8 cellular contexts compared by ENCODE assay signal in the genomic region with DNA sequence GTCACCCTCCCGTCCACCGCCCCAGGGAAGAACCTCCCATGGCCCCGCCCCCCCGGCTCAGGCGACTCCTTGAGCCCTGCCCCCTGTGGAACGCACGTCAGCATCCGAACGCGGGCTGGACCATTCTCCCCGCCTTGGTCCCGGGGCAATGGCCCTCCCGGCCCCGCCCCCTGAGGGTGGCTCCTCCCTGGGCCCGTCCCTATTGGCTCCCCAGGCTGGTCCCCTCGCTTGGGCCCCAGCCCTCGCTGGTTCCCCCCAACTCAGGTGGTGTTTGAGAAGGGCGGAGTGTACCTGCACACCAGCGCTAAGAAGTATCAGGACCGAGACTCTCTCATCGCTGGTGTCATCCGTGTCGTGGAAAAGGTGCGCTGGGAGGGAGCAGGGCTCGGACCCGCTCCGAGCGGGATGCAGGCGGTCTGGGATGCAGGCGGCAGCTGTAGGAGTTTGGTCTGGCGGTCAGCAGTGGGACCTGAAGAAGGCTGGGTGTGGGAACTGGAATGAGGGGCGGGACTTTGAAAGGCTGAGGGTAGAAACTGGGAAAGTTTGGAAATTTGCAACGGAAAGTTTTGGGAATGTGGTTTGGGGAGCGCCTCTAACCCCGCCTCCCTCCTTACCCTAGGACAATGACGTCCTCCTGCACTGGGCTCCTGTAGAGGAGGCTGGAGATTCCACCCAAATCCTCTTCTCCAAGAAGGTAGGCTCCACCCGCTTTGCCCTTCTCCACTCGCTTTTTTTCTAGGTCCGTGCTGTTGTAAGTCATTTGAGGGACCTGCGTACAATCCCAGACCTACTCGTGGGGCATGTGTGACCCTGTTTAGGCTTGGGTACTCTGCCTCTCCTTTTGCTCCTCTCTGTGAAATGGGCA. TPM values are rescaled to one million over a fixed set of nuclear protein-coding genes. Genes with fewer than 3 reads are reported as not detected.
DNase-seq lines count a peak whose midpoint lies in the region; ATAC-seq lines count a peak whose summit lies in the region.

No MANE protein-coding gene starts in this region.

- H3K27me3 ChIP-seq in mesenchymal stem cell (ENCODE audit: control insufficient read depth in 1 of 2, insufficient read depth in 1 of 2, low read length in 2 of 2): no peaks in the 10 kb centered on the region

- H3K27ac Mint-ChIP-seq in activated CD8-positive, alpha-beta T cell treated with anti-CD3 and anti-CD28 coated beads, Interleukin-2, amount 10 ng/mL, durations not matched to agents 7 days and 5 days: no peak overlapping the region
- no peak overlapping the region for H3K27ac Mint-ChIP-seq in effector memory CD8-positive, alpha-beta T cell

- H3K9me3 ChIP-seq in mesenchymal stem cell (ENCODE audit: control insufficient read depth, low read length): peaks cover 2% of the 10 kb centered on the region

- peak overlapping the region; percentile 87 for H2BK5ac ChIP-seq in mesenchymal stem cell (ENCODE audit: low read depth, low read length, poor library complexity, severe bottlenecking)

- no peak overlapping the region for H2BK12ac ChIP-seq in mesenchymal stem cell (ENCODE audit: low read length in 2 of 2)

- H3K79me1 ChIP-seq in mesenchymal stem cell (replicated peaks; ENCODE audit: low read length, poor library complexity, severe bottlenecking): peaks cover 57% of the 10 kb centered on the region

- H3K4me3 ChIP-seq in mesenchymal stem cell (ENCODE audit: insufficient read depth in 1 of 2, low read depth in 1 of 2, low read length in 2 of 2): peak overlapping the region; percentile 88 to 99

- H3K4me2 ChIP-seq in mesenchymal stem cell (ENCODE audit: low read length, poor library complexity, severe bottlenecking): peak overlapping the region; percentile 76

- POLR2A ChIA-PET in activated CD8-positive, alpha-beta T cell treated with anti-CD3 and anti-CD28 coated beads, Interleukin-2, amount 10 ng/mL, durations not matched to agents 7 days and 5 days (lab: Charles Lee): interaction anchor here (1.1 to 1.9 kb wide), 5 partner anchors 9 to 51 kb away, joined by 3 to 14 read pairs (median 8); a partner anchor contains a TSS

- H2BK120ac ChIP-seq in mesenchymal stem cell (ENCODE audit: low read depth, low read length): peak overlapping the region; percentile 44

- no peaks in the 10 kb centered on the region for H3K9me3 Mint-ChIP-seq in activated CD8-positive, alpha-beta T cell treated with anti-CD3 and anti-CD28 coated beads, Interleukin-2, amount 10 ng/mL, durations not matched to agents 7 days and 5 days (ENCODE audit: insufficient read depth)
- no peaks in the 10 kb centered on the region for H3K9me3 Mint-ChIP-seq in effector memory CD8-positive, alpha-beta T cell

- peak overlapping the region in 1 of 2 experiments; percentile 99 for H3K4ac ChIP-seq in mesenchymal stem cell (ENCODE audit: low read depth in 1 of 2, low read length in 2 of 2)

- peak; percentile 53 for ATAC-seq in GM19463 (IDR thresholded peaks at IDR 0.05; ENCODE audit: unreplicated experiment)
- peak; percentile 14 for ATAC-seq in HG03575 (IDR thresholded peaks at IDR 0.05; ENCODE audit: extremely low read depth, insufficient number of reproducible peaks, low FRiP score, unreplicated experiment)
- ATAC-seq in activated CD8-positive, alpha-beta T cell treated with anti-CD3 and anti-CD28 coated beads, Interleukin-2, amount 10 ng/mL, durations not matched to agents 7 days and 5 days: peak; percentile 75
- ATAC-seq in effector memory CD8-positive, alpha-beta T cell (replicated peaks): peak; percentile 58

- H2AFZ ChIP-seq in mesenchymal stem cell (ENCODE audit: low read depth, low read length): peak overlapping the region; percentile 77

- peak overlapping the region; percentile 98 for H3K27ac ChIP-seq in mesenchymal stem cell (ENCODE audit: low read length, poor library complexity, severe bottlenecking)

- H3K36me3 Mint-ChIP-seq in activated CD8-positive, alpha-beta T cell treated with anti-CD3 and anti-CD28 coated beads, Interleukin-2, amount 10 ng/mL, durations not matched to agents 7 days and 5 days (ENCODE audit: low read depth): peaks cover 32% of the 10 kb centered on the region
- peaks cover 10% of the 10 kb centered on the region for H3K36me3 Mint-ChIP-seq in effector memory CD8-positive, alpha-beta T cell (ENCODE audit: insufficient read depth)

- H4K91ac ChIP-seq in mesenchymal stem cell (ENCODE audit: low read length): peak overlapping the region; percentile 48

- no peak overlapping the region for H3K4me3 Mint-ChIP-seq in activated CD8-positive, alpha-beta T cell treated with anti-CD3 and anti-CD28 coated beads, Interleukin-2, amount 10 ng/mL, durations not matched to agents 7 days and 5 days
- no peak overlapping the region for H3K4me3 Mint-ChIP-seq in effector memory CD8-positive, alpha-beta T cell

- peak overlapping the region; percentile 100 for H3K9ac ChIP-seq in mesenchymal stem cell (ENCODE audit: low read length)

- H4K8ac ChIP-seq in mesenchymal stem cell (ENCODE audit: low read length): peak overlapping the region; percentile 68

- peaks cover 53 to 59% of the 10 kb centered on the region in 2 experiments for H3K36me3 ChIP-seq in mesenchymal stem cell (ENCODE audit: control insufficient read depth in 1 of 2, insufficient read depth in 2 of 2, low read depth in 1 of 2, low read length in 2 of 2)

- peak overlapping the region in 1 of 2 experiments; percentile 81 for H3K23ac ChIP-seq in mesenchymal stem cell (ENCODE audit: low read length in 2 of 2)

- H3K4me1 ChIP-seq in mesenchymal stem cell (ENCODE audit: control insufficient read depth, insufficient read depth, low read depth, low read length): peaks cover 28% of the 10 kb centered on the region

- CTCF ChIA-PET in activated CD8-positive, alpha-beta T cell treated with anti-CD3 and anti-CD28 coated beads, Interleukin-2, amount 10 ng/mL, durations not matched to agents 7 days and 5 days (lab: Charles Lee): no interaction called here

- DNase-seq in COLO668 (lab: John Stamatoyannopoulos, UW; ENCODE audit: unreplicated experiment): peak; percentile 97
- peak; percentile 95 for DNase-seq in NCI-H82 treated with DMSO at 0.1 percent for 48 hours (lab: John Stamatoyannopoulos, UW; ENCODE audit: unreplicated experiment)
- peak; percentile 99 for DNase-seq in activated CD8-positive, alpha-beta T cell treated with anti-CD3 and anti-CD28 coated beads, Interleukin-2, amount 10 ng/mL, durations not matched to agents 7 days and 5 days
- peak; percentile 95 to 98 (median 98) for DNase-seq in effector memory CD8-positive, alpha-beta T cell
- DNase-seq in mesenchymal stem cell: peak; percentile 98
- DNase-seq in stimulated activated CD8-positive, alpha-beta memory T cell treated with anti-CD3 and anti-CD28 coated beads, Interleukin-12 subunit alpha, Interleukin-12 subunit beta, amount 100 ng/mL, for 4 hours (ENCODE audit: low read depth): peak; percentile 94

- peak overlapping the region; percentile 93 for H2BK15ac ChIP-seq in mesenchymal stem cell (ENCODE audit: low read depth, poor library complexity, severe bottlenecking)

- 9% methylated on average over 39 of the region's 41 CpGs for WGBS in mesenchymal stem cell

- H3K4me1 Mint-ChIP-seq in activated CD8-positive, alpha-beta T cell treated with anti-CD3 and anti-CD28 coated beads, Interleukin-2, amount 10 ng/mL, durations not matched to agents 7 days and 5 days (ENCODE audit: low read depth): peaks cover 30% of the 10 kb centered on the region
- peaks cover 21% of the 10 kb centered on the region in 2 donors for H3K4me1 Mint-ChIP-seq in effector memory CD8-positive, alpha-beta T cell (ENCODE audit: low read depth in 2 of 2)

- peak overlapping the region in 1 of 2 experiments; percentile 50 for H3K14ac ChIP-seq in mesenchymal stem cell (ENCODE audit: low read length in 2 of 2)

- no peak overlapping the region for H2AK5ac ChIP-seq in mesenchymal stem cell (ENCODE audit: low read length, severe bottlenecking)

- H3K18ac ChIP-seq in mesenchymal stem cell (ENCODE audit: low read depth in 1 of 2, low read length in 2 of 2): peak overlapping the region; percentile 85 to 95

- no peaks in the 10 kb centered on the region for H3K27me3 Mint-ChIP-seq in activated CD8-positive, alpha-beta T cell treated with anti-CD3 and anti-CD28 coated beads, Interleukin-2, amount 10 ng/mL, durations not matched to agents 7 days and 5 days (ENCODE audit: low read depth)
- no peaks in the 10 kb centered on the region for H3K27me3 Mint-ChIP-seq in effector memory CD8-positive, alpha-beta T cell

RNA-seq across cellular contexts. Expression of a gene that starts 0.6 kb away (rescaled TPM):
- total RNA-seq in activated CD8-positive, alpha-beta T cell treated with anti-CD3 and anti-CD28 coated beads, Interleukin-2, amount 10 ng/mL, durations not matched to agents 7 days and 5 days: 10 to 100 TPM; 28.6 to 30.8 TPM
- 51.0 TPM for polyA plus RNA-seq in mesenchymal stem cell (2013, experiment 1 of 2)
- polyA plus RNA-seq in mesenchymal stem cell (2013, experiment 2 of 2): 50.4 TPM

RNA-seq across cellular contexts. Expression of a gene that starts 1.0 kb away (rescaled TPM):
- 10 to 100 TPM; 15.6 to 16.4 TPM for total RNA-seq in activated CD8-positive, alpha-beta T cell treated with anti-CD3 and anti-CD28 coated beads, Interleukin-2, amount 10 ng/mL, durations not matched to agents 7 days and 5 days
- polyA plus RNA-seq in mesenchymal stem cell (2013, experiment 1 of 2): 107 TPM
- polyA plus RNA-seq in mesenchymal stem cell (2013, experiment 2 of 2): 104 TPM

RNA-seq across cellular contexts. Expression of a gene that starts 10.7 kb away (rescaled TPM):
- total RNA-seq in activated CD8-positive, alpha-beta T cell treated with anti-CD3 and anti-CD28 coated beads, Interleukin-2, amount 10 ng/mL, durations not matched to agents 7 days and 5 days: 100 to 1,000 TPM; 113 to 120 TPM
- 46.8 TPM for polyA plus RNA-seq in mesenchymal stem cell (2013, experiment 1 of 2)
- polyA plus RNA-seq in mesenchymal stem cell (2013, experiment 2 of 2): 44.2 TPM

RNA-seq across cellular contexts. Expression of a gene that starts 18.6 kb away (rescaled TPM):
- total RNA-seq in activated CD8-positive, alpha-beta T cell treated with anti-CD3 and anti-CD28 coated beads, Interleukin-2, amount 10 ng/mL, durations not matched to agents 7 days and 5 days: 1 to 10 TPM; 1.2 to 1.6 TPM
- 0.36 TPM for polyA plus RNA-seq in mesenchymal stem cell (2013, experiment 1 of 2)
- 0.30 TPM for polyA plus RNA-seq in mesenchymal stem cell (2013, experiment 2 of 2)

RNA-seq across cellular contexts. Expression of a gene that starts 27.2 kb away (rescaled TPM):
- total RNA-seq in activated CD8-positive, alpha-beta T cell treated with anti-CD3 and anti-CD28 coated beads, Interleukin-2, amount 10 ng/mL, durations not matched to agents 7 days and 5 days: 10 to 100 TPM; 78.8 to 94.3 TPM
- 141 TPM for polyA plus RNA-seq in mesenchymal stem cell (2013, experiment 1 of 2)
- polyA plus RNA-seq in mesenchymal stem cell (2013, experiment 2 of 2): 146 TPM

Comparison
In these comparisons a context has a peak if more than half of its experiments do, and no peak if none do; other contexts are left out.
1. Peak in every context shown above with its lines: DNase-seq, ATAC-seq, H3K4me3 ChIP-seq and H3K27ac ChIP-seq.
2. ATAC-seq: peak in every context shown above with its lines; median percentile 75 in activated CD8-positive, alpha-beta T cell treated with anti-CD3 and anti-CD28 coated beads, Interleukin-2, amount 10 ng/mL, durations not matched to agents 7 days and 5 days; 58 in effector memory CD8-positive, alpha-beta T cell; 53 in GM19463; 14 in HG03575.